ENCODE assay signal across 1 cellular context in genomic region chr22:36481393-36482168, GRCh38.
TF ChIP-seq lines count a peak whose summit lies in the region.

TXN2 (minus strand) TSS chr22:36481640; CDS start chr22:36480837, 803 bp downstream.

TF ChIP-seq in HepG2, 621 proteins besides CTCF, POLR2A, EP300 and RAD21 (continued from another document):
- TF ChIP-seq ZNF576 (CRISPR knock-in tag; IDR thresholded peaks at IDR 0.05), result no peak
- peak; percentile 96 for TF ChIP-seq PHF20 (CRISPR knock-in tag; IDR thresholded peaks at IDR 0.05)
- TF ChIP-seq ZNF781 (CRISPR knock-in tag; IDR thresholded peaks at IDR 0.05; ENCODE audit: borderline replicate concordance, not compliant biosample characterization), result peak; percentile 53
- peak; percentile 97 for TF ChIP-seq CREB1 (IDR thresholded peaks at IDR 0.05)
- TF ChIP-seq CREB1 (CRISPR knock-in tag; IDR thresholded peaks at IDR 0.05), result peak; percentile 98
- TF ChIP-seq ATF7-NPFF (CRISPR knock-in tag; IDR thresholded peaks at IDR 0.05; ENCODE audit: low read depth), result no peak
- TF ChIP-seq ZXDC (CRISPR knock-in tag; IDR thresholded peaks at IDR 0.05), result peak; percentile 81; the same call in 1 of the 2 replicates
- TF ChIP-seq ZNF557 (CRISPR knock-in tag; IDR thresholded peaks at IDR 0.05), result no peak
- no peak for TF ChIP-seq ZNF275 (CRISPR knock-in tag; IDR thresholded peaks at IDR 0.05; ENCODE audit: borderline replicate concordance)
- no peak for TF ChIP-seq ZFAT (CRISPR knock-in tag; conservative IDR thresholded peaks at IDR 0.05)
- no peak for TF ChIP-seq NR2F1 (CRISPR knock-in tag; IDR thresholded peaks at IDR 0.05)
- TF ChIP-seq SMAD9 (CRISPR knock-in tag; IDR thresholded peaks at IDR 0.05), result peak; percentile 54; the same call in 1 of the 2 replicates
- no peak for TF ChIP-seq ZSCAN31 (CRISPR knock-in tag; IDR thresholded peaks at IDR 0.05; ENCODE audit: low read depth)
- peak; percentile 81 for TF ChIP-seq HDAC1 (CRISPR knock-in tag; IDR thresholded peaks at IDR 0.05)
- 0 out of 2 replicates have a peak, but pooled peaks have one; percentile 40 for TF ChIP-seq NFAT5 (CRISPR knock-in tag; IDR thresholded peaks at IDR 0.05)
